ENCODE assay signal across 18 cellular contexts in the genomic region with DNA sequence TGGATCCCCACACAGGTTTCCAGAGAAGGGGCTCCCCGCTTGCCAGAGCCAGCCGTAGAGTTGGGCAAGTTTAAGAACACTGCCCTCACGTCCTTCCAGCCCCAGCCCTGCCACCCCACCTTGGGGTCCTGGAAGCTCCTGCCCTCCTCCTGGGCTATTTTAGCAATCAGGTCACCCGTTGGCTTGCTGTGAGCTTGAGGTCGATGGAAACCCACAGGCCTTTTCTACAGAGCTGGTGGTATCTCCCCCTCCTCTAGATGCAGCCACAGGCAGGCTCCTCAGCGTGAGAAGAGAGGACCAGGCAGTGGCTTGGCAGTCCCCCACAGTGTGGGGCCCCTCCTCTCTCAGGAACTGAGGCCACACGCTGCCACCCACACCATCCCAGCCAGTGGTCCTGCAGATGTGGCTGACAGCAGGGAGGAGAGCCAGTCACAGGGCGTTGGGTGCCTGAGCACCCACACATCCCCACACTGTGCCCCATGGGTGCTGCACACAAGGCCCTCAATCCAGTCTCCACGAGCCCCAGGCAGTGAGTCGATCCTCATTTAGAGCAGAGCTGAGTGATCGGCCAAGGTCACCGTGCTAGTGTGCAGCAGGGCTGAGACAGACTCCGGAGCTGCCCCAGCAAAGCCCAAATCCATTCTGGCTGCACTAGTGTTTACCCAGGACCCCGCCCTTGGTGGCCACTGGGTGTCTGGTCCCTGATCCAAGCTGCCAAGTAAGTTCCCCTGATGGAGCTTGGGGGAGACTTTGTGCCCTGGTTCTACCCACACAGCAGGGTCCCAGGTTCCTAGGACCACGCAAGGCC. TPM values are rescaled to one million over a fixed set of nuclear protein-coding genes. Genes with fewer than 3 reads are reported as not detected.
DNase-seq lines count a peak whose midpoint lies in the region; ATAC-seq, FAIRE-seq and TF ChIP-seq lines count a peak whose summit lies in the region.
"Had no signal": no experiment of that assay in that cellular context is flagged by ENCODE, and none has a peak within 500 bp of the region (broad histone marks: within the 10 kb centered on the region; RNA-seq: fewer than 3 reads in every experiment).

No MANE protein-coding gene starts in this region.

- H3K36me3 ChIP-seq in KMS-11 (ENCODE audit: insufficient read depth) = no peaks in the 10 kb centered on the region; the same call in 1 of the 2 replicates
- H3K36me3 ChIP-seq: neutrophil had no signal

- no peak overlapping the region for H3K9ac ChIP-seq in KMS-11

- no peaks in the 10 kb centered on the region for H4K20me1 ChIP-seq in KMS-11 (ENCODE audit: insufficient read depth)

- CTCF ChIA-PET in A549 (lab: Yijun Ruan, JAX) = interaction anchor here (0.8 to 30.0 kb wide), 9 partner anchors 10 to 280 kb away, joined by 3 to 670 read pairs (median 3); partner anchors contain the start of gene C20orf203

- H3K4me2 ChIP-seq in A549 (peak overlapping the region; percentile 42; the same call in 2 of the 3 replicates), KMS-11 (0 out of 2 replicates have a peak overlapping the region, but pooled peaks have one; percentile 14)

- no peak for DNase-seq in A549 (ENCODE audit: low read depth in 1 of 2, low spot score in 1 of 2)
- DNase-seq in central memory CD8-positive, alpha-beta T cell (ENCODE audit: low spot score in 2 of 2) = no peak
- DNase-seq in natural killer cell = no peak
- DNase-seq in middle frontal gyrus (ENCODE audit: extremely low spot score, low spot score) = no peak
- no peak for DNase-seq in SHP77 treated with DMSO at 0.1 percent for 48 hours (lab: John Stamatoyannopoulos, UW)
- no peak for DNase-seq in HFFc6
- DNase-seq: activated naive CD4-positive, alpha-beta T cell treated with anti-CD3 and anti-CD28 coated beads, Interleukin-2, amount 10 ng/mL, durations not matched to agents 7 days and 5 days; NCI-H2171; NK-92 treated with Interleukin-12 subunit alpha and Interleukin-12 subunit beta, amount 100 ng/mL, for 24 hours had no signal

- peak overlapping the region; percentile 22 for H3K27ac Mint-ChIP-seq in central memory CD8-positive, alpha-beta T cell (ENCODE audit: low read depth)
- H3K27ac Mint-ChIP-seq in natural killer cell = peak overlapping the region; percentile 56 to 68
- H3K27ac Mint-ChIP-seq in HFFc6 = no peak overlapping the region
- H3K27ac Mint-ChIP-seq: activated naive CD4-positive, alpha-beta T cell treated with anti-CD3 and anti-CD28 coated beads, Interleukin-2, amount 10 ng/mL, durations not matched to agents 7 days and 5 days had no signal

- H3K9me3 ChIP-seq in A549 = no peaks in the 10 kb centered on the region
- H3K9me3 ChIP-seq: neutrophil had no signal

- no peaks in the 10 kb centered on the region for H3K36me3 Mint-ChIP-seq in central memory CD8-positive, alpha-beta T cell (ENCODE audit: insufficient read depth)
- H3K36me3 Mint-ChIP-seq in natural killer cell = no peaks in the 10 kb centered on the region
- peaks cover 6% of the 10 kb centered on the region; the same call in 1 of the 2 replicates for H3K36me3 Mint-ChIP-seq in HFFc6 (ENCODE audit: low read depth)
- H3K36me3 Mint-ChIP-seq: activated naive CD4-positive, alpha-beta T cell treated with anti-CD3 and anti-CD28 coated beads, Interleukin-2, amount 10 ng/mL, durations not matched to agents 7 days and 5 days had no signal

- TF ChIP-seq CTCF in A549 (IDR thresholded peaks at IDR 0.05) (no peak), KMS-11 (conservative IDR thresholded peaks at IDR 0.05; ENCODE audit: low read depth, low read length) (no peak), natural killer cell (IDR thresholded peaks at IDR 0.05) (no peak), HFFc6 (IDR thresholded peaks at IDR 0.05) (no peak)

- ATAC-seq in A549 (peak; percentile 45 to 47), natural killer cell (peak; percentile 30 to 61 (median 36)), GM18505 (IDR thresholded peaks at IDR 0.05; ENCODE audit: unreplicated experiment) (no peak)
- no peak for ATAC-seq in central memory CD8-positive, alpha-beta T cell (replicated peaks; ENCODE audit: extremely low read depth, poor library complexity, severe bottlenecking)

- TF ChIP-seq POLR2A in A549 (IDR thresholded peaks at IDR 0.05; ENCODE audit: low read length) = no peak
- TF ChIP-seq POLR2A in GM18505 (IDR thresholded peaks at IDR 0.05; ENCODE audit: borderline replicate concordance, extremely low read depth, insufficient read depth, insufficient read length) = no peak

- H2AFZ ChIP-seq in KMS-11 (ENCODE audit: low read depth) = no peak overlapping the region

- no peak overlapping the region for H3K4me3 ChIP-seq in A549
- H3K4me3 ChIP-seq in KMS-11 (IDR thresholded peaks at IDR 0.05; ENCODE audit: insufficient read depth, low read depth, low read length) = no peak overlapping the region

- H3K4me1 Mint-ChIP-seq in central memory CD8-positive, alpha-beta T cell = no peaks in the 10 kb centered on the region
- peaks cover 5 to 15% of the 10 kb centered on the region in 2 donors for H3K4me1 Mint-ChIP-seq in natural killer cell
- H3K4me1 Mint-ChIP-seq in HFFc6 (ENCODE audit: low read depth) = no peaks in the 10 kb centered on the region

- intact Hi-C loops in natural killer cell (cut with micrococcal nuclease) = no loop called here

- TF ChIP-seq RAD21 in A549 (conservative IDR thresholded peaks at IDR 0.05 in 1 of 2, IDR thresholded peaks at IDR 0.05 in 1 of 2) = no peak

- H3K4me3 Mint-ChIP-seq in central memory CD8-positive, alpha-beta T cell = no peak overlapping the region
- H3K4me3 Mint-ChIP-seq in natural killer cell (no peak overlapping the region), HFFc6 (no peak overlapping the region)
- H3K4me3 Mint-ChIP-seq: activated naive CD4-positive, alpha-beta T cell treated with anti-CD3 and anti-CD28 coated beads, Interleukin-2, amount 10 ng/mL, durations not matched to agents 7 days and 5 days had no signal

- no peaks in the 10 kb centered on the region for H3K9me3 Mint-ChIP-seq in central memory CD8-positive, alpha-beta T cell
- peaks cover 0 to 3% of the 10 kb centered on the region in 2 donors for H3K9me3 Mint-ChIP-seq in natural killer cell
- peaks cover 5% of the 10 kb centered on the region; the same call in 1 of the 2 replicates for H3K9me3 Mint-ChIP-seq in HFFc6

- H3K27ac ChIP-seq in A549 = peak overlapping the region; percentile 25 to 64; a peak in 4 of 6 replicates
- H3K27ac ChIP-seq in KMS-11 = no peak overlapping the region
- H3K27ac ChIP-seq: neutrophil had no signal

- H3K4me1 ChIP-seq in A549 (peaks cover 13% of the 10 kb centered on the region), KMS-11 (ENCODE audit: low read depth, poor library complexity, severe bottlenecking) (peaks cover 47% of the 10 kb centered on the region)

- TF ChIP-seq EP300 in A549 (IDR thresholded peaks at IDR 0.05) = no peak

- POLR2A ChIA-PET in A549 (lab: Yijun Ruan, JAX) = no interaction called here

- H3K27me3 ChIP-seq in KMS-11 (ENCODE audit: insufficient read depth, low read depth) = no peaks in the 10 kb centered on the region
- H3K27me3 ChIP-seq: neutrophil had no signal

- no peak for FAIRE-seq in A549 (lab: Jason Lieb, UNC)
- FAIRE-seq: bronchial epithelial cell, HTR-8/SVneo had no signal

- no peaks in the 10 kb centered on the region for H3K79me2 ChIP-seq in KMS-11 (ENCODE audit: insufficient read depth, low read depth)

- no peaks in the 10 kb centered on the region for H3K27me3 Mint-ChIP-seq in central memory CD8-positive, alpha-beta T cell
- H3K27me3 Mint-ChIP-seq in natural killer cell (ENCODE audit: low read depth in 2 of 2) (no peaks in the 10 kb centered on the region), HFFc6 (ENCODE audit: insufficient read depth) (peaks cover 4% of the 10 kb centered on the region)
- H3K27me3 Mint-ChIP-seq: activated naive CD4-positive, alpha-beta T cell treated with anti-CD3 and anti-CD28 coated beads, Interleukin-2, amount 10 ng/mL, durations not matched to agents 7 days and 5 days had no signal

- WGBS in A549 (ENCODE audit: missing lambda C conversion rate) = 81% methylated on average over 11 of the region's 15 CpGs

TF ChIP-seq in A549, 52 proteins besides CTCF, POLR2A, EP300 and RAD21:
- TF ChIP-seq HOXA7 (CRISPR knock-in tag; IDR thresholded peaks at IDR 0.05) = no peak

RNA-seq across cellular contexts. Expression of gene C20orf203, which starts 9.2 kb away (rescaled TPM):
- polyA plus RNA-seq in A549 (2011; rRNA removed) = 0.01 TPM in 1 of 2 replicates, not detected in the other
- not detected in 2 replicates for polyA plus RNA-seq in A549 (2012; cell fraction: cytosol; rRNA removed)
- polyA plus RNA-seq in A549 (2012; cell fraction: nucleus; rRNA removed) = 0.02 TPM in 1 of 2 replicates, not detected in the other
- polyA plus RNA-seq in A549 (2017; fragmentation: RNase III; extraction: RNeasy Plus Mini Kit Qiagen cat#74134 plus additional on column Dnase treatment) = not detected in 3 replicates
- polyA minus RNA-seq in A549 (2011; rRNA and poly(A)+ RNA removed) = 0.05 and 0.08 TPM in 2 replicates
- under 1 TPM; 0.45 to 0.68 (median 0.61) TPM for total RNA-seq in natural killer cell
- not detected for total RNA-seq in HFFc6 (2021; fragmentation: NEBNext Ultra II Directional; extraction: Animal tissue kit (Norgen Biotek cat#: 25700))
- total RNA-seq: glomerular endothelial cell, kidney epithelial cell, SK-MEL-5 had no signal
- polyA plus RNA-seq: AG04450 had no signal

Comparison
In these comparisons a context has a peak if more than half of its experiments do, and no peak if none do; other contexts are left out.
1. ATAC-seq: peak in A549 (2 of 2) and natural killer cell (3 of 3); none in central memory CD8-positive, alpha-beta T cell (single experiment) and GM18505 (single experiment).